Comparison of ENCODE assay signal across 7 cellular contexts in genomic region chr2:190217616-190218015, GRCh38.
"Had no signal": no experiment of that assay in that cellular context is flagged by ENCODE, and none has a peak within 500 bp of the region (broad histone marks: within the 10 kb centered on the region; RNA-seq: fewer than 3 reads in every experiment).

No MANE protein-coding gene starts in this region.

- H3K27ac ChIP-seq: GM23248 had no signal

- H2AFZ ChIP-seq: GM23248 had no signal

- H3K9ac ChIP-seq: GM23248 had no signal

- H3K4me3 ChIP-seq: GM23248, K562 had no signal

- DNase-seq: GM23248, GOT3, HCEC 1CT, HFFc6, IMR-90, KG1 had no signal

- H3K9me3 Mint-ChIP-seq: HFFc6 had no signal

- H3K27ac Mint-ChIP-seq: HFFc6 had no signal

- H3K4me3 Mint-ChIP-seq: HFFc6 had no signal
